In genomic region chrX:120309873-120310730, GRCh38 we compare ENCODE assay signal across 9 cellular contexts. TPM values are rescaled to one million over a fixed set of nuclear protein-coding genes. Genes with fewer than 3 reads are reported as not detected.
DNase-seq lines count a peak whose midpoint lies in the region; ATAC-seq, FAIRE-seq and TF ChIP-seq lines count a peak whose summit lies in the region.
"Had no signal": no experiment of that assay in that cellular context is flagged by ENCODE, and none has a peak within 500 bp of the region (broad histone marks: within the 10 kb centered on the region; RNA-seq: fewer than 3 reads in every experiment).

No MANE protein-coding gene starts in this region.

- H2AFZ ChIP-seq in HCT116 (ENCODE audit: low read depth, low read length, poor library complexity, severe bottlenecking), result peak overlapping the region; percentile 16

- no peak for ATAC-seq in HCT116
- ATAC-seq in GM21360 (IDR thresholded peaks at IDR 0.05; ENCODE audit: unreplicated experiment), result no peak

- no peak for TF ChIP-seq CTCF in A673 (conservative IDR thresholded peaks at IDR 0.05; ENCODE audit: low read depth, low read length)
- TF ChIP-seq CTCF in HCT116 (IDR thresholded peaks at IDR 0.05 in 2 of 3, conservative IDR thresholded peaks at IDR 0.05 in 1 of 3; ENCODE audit: borderline replicate concordance in 1 of 3, insufficient read depth in 1 of 3, low read depth in 2 of 3, low read length in 2 of 3), result no peak

- H3K36me3 Mint-ChIP-seq in activated T-helper 2 cell treated with anti-CD3 and anti-CD28 coated beads, Interferon-gamma antibody, Interleukin-2, Interleukin-4, amounts not matched to agents 10 μg/mL and 5 μg/mL and 100 μg/mL, durations not matched to agents 14 hours and 24 hours and 36 hours (ENCODE audit: low read depth), result no peaks in the 10 kb centered on the region
- no peaks in the 10 kb centered on the region for H3K36me3 Mint-ChIP-seq in stimulated activated naive CD8-positive, alpha-beta T cell treated with anti-CD3 and anti-CD28 coated beads, Interleukin-15, Interleukin-2, amounts not matched to agents 100 ng/mL and 50 ng/mL, for 24 hours (ENCODE audit: low read depth)

- RAD21 ChIA-PET in HCT116 (lab: Charles Lee; ENCODE audit: low non-redundant PET in 1 of 2, low total read pairs in 2 of 2, uncharacterized antibody in 2 of 2, unreplicated experiment in 2 of 2), result no interaction called here

- no TSS peak for BruUV-seq in A673 (replicated peaks; lab: Mats Ljungman, UMichigan)
- BruUV-seq in HCT116 (replicated peaks; lab: Mats Ljungman, UMichigan), result no TSS peak

- no peak for TF ChIP-seq RAD21 in HCT116 (IDR thresholded peaks at IDR 0.05; ENCODE audit: low read depth)

- H3K27ac Mint-ChIP-seq in activated T-helper 2 cell treated with anti-CD3 and anti-CD28 coated beads, Interferon-gamma antibody, Interleukin-2, Interleukin-4, amounts not matched to agents 10 μg/mL and 5 μg/mL and 100 μg/mL, durations not matched to agents 14 hours and 24 hours and 36 hours, result no peak overlapping the region
- no peak overlapping the region for H3K27ac Mint-ChIP-seq in stimulated activated naive CD8-positive, alpha-beta T cell treated with anti-CD3 and anti-CD28 coated beads, Interleukin-15, Interleukin-2, amounts not matched to agents 100 ng/mL and 50 ng/mL, for 24 hours

- H3K27me3 Mint-ChIP-seq in activated T-helper 2 cell treated with anti-CD3 and anti-CD28 coated beads, Interferon-gamma antibody, Interleukin-2, Interleukin-4, amounts not matched to agents 10 μg/mL and 5 μg/mL and 100 μg/mL, durations not matched to agents 14 hours and 24 hours and 36 hours (ENCODE audit: low read depth), result peaks cover 66% of the 10 kb centered on the region
- peaks cover 25% of the 10 kb centered on the region for H3K27me3 Mint-ChIP-seq in stimulated activated naive CD8-positive, alpha-beta T cell treated with anti-CD3 and anti-CD28 coated beads, Interleukin-15, Interleukin-2, amounts not matched to agents 100 ng/mL and 50 ng/mL, for 24 hours

- peak; percentile 27 for DNase-seq in A673 (ENCODE audit: low spot score)
- no peak for DNase-seq in HCT116 (ENCODE audit: low read depth, low spot score)
- DNase-seq in activated T-helper 2 cell treated with anti-CD3 and anti-CD28 coated beads, Interferon-gamma antibody, Interleukin-2, Interleukin-4, amounts not matched to agents 10 μg/mL and 5 μg/mL and 100 μg/mL, durations not matched to agents 14 hours and 24 hours and 36 hours (ENCODE audit: low spot score), result no peak
- DNase-seq in H54 (ENCODE audit: insufficient read length, low spot score), result no peak
- DNase-seq in NK-92 treated with Interleukin-12 subunit alpha and Interleukin-12 subunit beta, amount 100 ng/mL, for 24 hours (lab: John Stamatoyannopoulos, UW), result no peak

- POLR2A ChIA-PET in A673 (lab: Charles Lee; ENCODE audit: low non-redundant PET), result no interaction called here
- POLR2A ChIA-PET in HCT116 (lab: Charles Lee), result no interaction called here

- H3K79me2 ChIP-seq in HCT116 (ENCODE audit: insufficient read depth, low read length), result no peaks in the 10 kb centered on the region

- H3K4me2 ChIP-seq in HCT116 (ENCODE audit: low read length), result peak overlapping the region; percentile 40

- H3K4me1 ChIP-seq in A673 (ENCODE audit: insufficient read depth, low read length, poor library complexity, severe bottlenecking) (peaks cover 5% of the 10 kb centered on the region), HCT116 (ENCODE audit: control insufficient read depth in 1 of 2, insufficient read depth in 2 of 2, low read length in 2 of 2) (peaks cover 0 to 5% of the 10 kb centered on the region in 2 experiments; a peak in 2 of 4 replicates)

- no peaks in the 10 kb centered on the region for H3K9me3 Mint-ChIP-seq in activated T-helper 2 cell treated with anti-CD3 and anti-CD28 coated beads, Interferon-gamma antibody, Interleukin-2, Interleukin-4, amounts not matched to agents 10 μg/mL and 5 μg/mL and 100 μg/mL, durations not matched to agents 14 hours and 24 hours and 36 hours
- no peaks in the 10 kb centered on the region for H3K9me3 Mint-ChIP-seq in stimulated activated naive CD8-positive, alpha-beta T cell treated with anti-CD3 and anti-CD28 coated beads, Interleukin-15, Interleukin-2, amounts not matched to agents 100 ng/mL and 50 ng/mL, for 24 hours

- H3K9ac ChIP-seq in HCT116 (ENCODE audit: low read length), result no peak overlapping the region

- no peaks in the 10 kb centered on the region for H4K20me1 ChIP-seq in HCT116 (ENCODE audit: insufficient read depth)

- H3K4me3 ChIP-seq in A673 (ENCODE audit: low read depth, low read length, poor library complexity, severe bottlenecking) (peak overlapping the region; percentile 37), HCT116 (replicated peaks in 1 of 2; ENCODE audit: low read depth in 1 of 2, low read length in 2 of 2) (no peak overlapping the region), iPS-18c (ENCODE audit: insufficient read depth, low read depth, low read length) (peak overlapping the region; percentile 46)
- H3K4me3 ChIP-seq: body of pancreas had no signal

- H3K4me3 Mint-ChIP-seq in activated T-helper 2 cell treated with anti-CD3 and anti-CD28 coated beads, Interferon-gamma antibody, Interleukin-2, Interleukin-4, amounts not matched to agents 10 μg/mL and 5 μg/mL and 100 μg/mL, durations not matched to agents 14 hours and 24 hours and 36 hours (ENCODE audit: low read depth), result peak overlapping the region; percentile 71
- H3K4me3 Mint-ChIP-seq in stimulated activated naive CD8-positive, alpha-beta T cell treated with anti-CD3 and anti-CD28 coated beads, Interleukin-15, Interleukin-2, amounts not matched to agents 100 ng/mL and 50 ng/mL, for 24 hours, result peak overlapping the region; percentile 88

- no peak for FAIRE-seq in H54 (lab: Jason Lieb, UNC)

- peaks cover 21% of the 10 kb centered on the region for H3K4me1 Mint-ChIP-seq in activated T-helper 2 cell treated with anti-CD3 and anti-CD28 coated beads, Interferon-gamma antibody, Interleukin-2, Interleukin-4, amounts not matched to agents 10 μg/mL and 5 μg/mL and 100 μg/mL, durations not matched to agents 14 hours and 24 hours and 36 hours (ENCODE audit: low read depth)
- H3K4me1 Mint-ChIP-seq in stimulated activated naive CD8-positive, alpha-beta T cell treated with anti-CD3 and anti-CD28 coated beads, Interleukin-15, Interleukin-2, amounts not matched to agents 100 ng/mL and 50 ng/mL, for 24 hours (ENCODE audit: low read depth), result peaks cover 23% of the 10 kb centered on the region

- no peaks in the 10 kb centered on the region for H3K27me3 ChIP-seq in A673 (replicated peaks; ENCODE audit: insufficient read depth, low read depth, low read length, poor library complexity)
- H3K27me3 ChIP-seq in HCT116 (ENCODE audit: insufficient read depth, low read length), result no peaks in the 10 kb centered on the region

- H3K9me3 ChIP-seq in A673 (ENCODE audit: low read depth, low read length, poor library complexity, severe bottlenecking), result no peaks in the 10 kb centered on the region
- H3K9me3 ChIP-seq in HCT116 (ENCODE audit: control insufficient read depth in 1 of 2, insufficient read depth in 1 of 2, low read depth in 1 of 2, low read length in 2 of 2), result no peaks in the 10 kb centered on the region
- H3K9me3 ChIP-seq in iPS-18c (ENCODE audit: control insufficient read depth, insufficient read depth, low read length), result no peaks in the 10 kb centered on the region
- H3K9me3 ChIP-seq: body of pancreas had no signal

- CTCF ChIA-PET in A673 (lab: Charles Lee), result no interaction called here
- CTCF ChIA-PET in HCT116 (lab: Charles Lee), result interaction anchor here (1.0 kb wide), 1 partner anchor 9 kb away, joined by 4 read pairs; no protein-coding TSS in a partner anchor

- TF ChIP-seq POLR2A in HCT116 (IDR thresholded peaks at IDR 0.05; ENCODE audit: borderline replicate concordance, extremely low read depth, insufficient read depth, insufficient read length) (no peak), H54 (IDR thresholded peaks at IDR 0.05; ENCODE audit: low read depth, low read length) (no peak)

- intact Hi-C loops in A673 (cut with micrococcal nuclease; ENCODE audit: unreplicated experiment) (no loop called here), HCT116 (cut with micrococcal nuclease) (no loop called here)
- intact Hi-C loops in activated T-helper 2 cell treated with anti-CD3 and anti-CD28 coated beads, Interferon-gamma antibody, Interleukin-2, Interleukin-4, amounts not matched to agents 10 μg/mL and 5 μg/mL and 100 μg/mL, durations not matched to agents 14 hours and 24 hours and 36 hours (cut with micrococcal nuclease), result loop anchor here (2.0 to 5.0 kb wide), 2 partner anchors 59 to 997 kb away; partner anchors contain the start of gene ZBTB33

- H3K27ac ChIP-seq in A673 (ENCODE audit: low read depth, low read length, poor library complexity, severe bottlenecking), result no peak overlapping the region
- no peak overlapping the region for H3K27ac ChIP-seq in HCT116 (ENCODE audit: low read depth, low read length)
- H3K27ac ChIP-seq: body of pancreas had no signal

- no peaks in the 10 kb centered on the region for H3K9me2 ChIP-seq in HCT116 (ENCODE audit: insufficient read depth)

- H3K36me3 ChIP-seq in A673 (ENCODE audit: insufficient read depth, low read length, poor library complexity, severe bottlenecking) (no peaks in the 10 kb centered on the region), HCT116 (ENCODE audit: control insufficient read depth in 1 of 2, insufficient read depth in 2 of 2, low read length in 2 of 2) (no peaks in the 10 kb centered on the region)

TF ChIP-seq in HCT116, 20 proteins besides CTCF, POLR2A, EP300 and RAD21 (continues in another document):
- TF ChIP-seq CBX3 (IDR thresholded peaks at IDR 0.05; ENCODE audit: low read depth), result no peak
- TF ChIP-seq EZH2phosphoT487 (IDR thresholded peaks at IDR 0.05; ENCODE audit: borderline replicate concordance), result no peak
- TF ChIP-seq ATF3 (IDR thresholded peaks at IDR 0.05), result no peak

RNA-seq across cellular contexts. Expression of gene TMEM255A, which starts 1.2 kb away (rescaled TPM):
- 0.56 and 0.79 TPM in 2 replicates for total RNA-seq in A673 (2021)
- total RNA-seq in HCT116 (2021; ENCODE audit: unreplicated experiment), result not detected
- polyA plus RNA-seq in HCT116 (2012), result not detected in 2 replicates
- total RNA-seq in activated T-helper 2 cell treated with anti-CD3 and anti-CD28 coated beads, Interferon-gamma antibody, Interleukin-2, Interleukin-4, amounts not matched to agents 10 μg/mL and 5 μg/mL and 100 μg/mL, durations not matched to agents 14 hours and 24 hours and 36 hours, result not detected in 2 replicates

RNA-seq across cellular contexts. Expression of gene ATP1B4, which starts 51.8 kb away (rescaled TPM):
- total RNA-seq in A673 (2021), result not detected in 2 replicates
- total RNA-seq in HCT116 (2021; ENCODE audit: unreplicated experiment), result not detected
- not detected in 2 replicates for polyA plus RNA-seq in HCT116 (2012)
- total RNA-seq in activated T-helper 2 cell treated with anti-CD3 and anti-CD28 coated beads, Interferon-gamma antibody, Interleukin-2, Interleukin-4, amounts not matched to agents 10 μg/mL and 5 μg/mL and 100 μg/mL, durations not matched to agents 14 hours and 24 hours and 36 hours, result not detected in 2 replicates
- total RNA-seq: body of pancreas had no signal

RNA-seq across cellular contexts. Expression of gene ZBTB33, which starts 59.5 kb away (rescaled TPM):
- 16.4 and 18.2 TPM in 2 replicates for total RNA-seq in A673 (2021)
- total RNA-seq in HCT116 (2021; ENCODE audit: unreplicated experiment), result 12.3 TPM
- polyA plus RNA-seq in HCT116 (2012), result 4.6 and 4.9 TPM in 2 replicates
- 13.3 and 13.4 TPM in 2 replicates for total RNA-seq in activated T-helper 2 cell treated with anti-CD3 and anti-CD28 coated beads, Interferon-gamma antibody, Interleukin-2, Interleukin-4, amounts not matched to agents 10 μg/mL and 5 μg/mL and 100 μg/mL, durations not matched to agents 14 hours and 24 hours and 36 hours

Comparison
In these comparisons a context has a peak if more than half of its experiments do, and no peak if none do; other contexts are left out.
1. H3K4me3 ChIP-seq: peak in A673 (single experiment) and iPS-18c (single experiment); none in HCT116 (0 of 2).